ENCODE assay signal across 16 cellular contexts in genomic region chr21:32140212-32141008, GRCh38.
DNase-seq lines count a peak whose midpoint lies in the region; ATAC-seq, FAIRE-seq and TF ChIP-seq lines count a peak whose summit lies in the region.
"Had no signal": no experiment of that assay in that cellular context is flagged by ENCODE, and none has a peak within 500 bp of the region (broad histone marks: within the 10 kb centered on the region; RNA-seq: fewer than 3 reads in every experiment).

No MANE protein-coding gene starts in this region.

- H4K20me1 ChIP-seq in SK-N-SH (ENCODE audit: insufficient read depth), result no peaks in the 10 kb centered on the region

- H2AFZ ChIP-seq in SK-N-SH (ENCODE audit: low read depth), result no peak overlapping the region

- peaks cover 0 to 24% of the 10 kb centered on the region in 2 experiments; a peak in 1 of 4 replicates for H3K4me1 ChIP-seq in SK-N-SH (ENCODE audit: control insufficient read depth in 1 of 2, insufficient read depth in 2 of 2, low read depth in 1 of 2, low read length in 1 of 2)

- peak; percentile 22 for DNase-seq in SK-N-SH
- DNase-seq in SK-N-MC (ENCODE audit: low read depth, low spot score), result no peak
- DNase-seq in fibroblast of mammary gland (ENCODE audit: low read depth), result peak; percentile 54
- no peak for DNase-seq in urothelium cell line (ENCODE audit: low spot score)
- no peak for DNase-seq in NCI-H2227 (lab: John Stamatoyannopoulos, UW; ENCODE audit: unreplicated experiment)
- DNase-seq: DMS 273 treated with DMSO at 0.1 percent for 48 hours, HFFc6, NCI-H1436, NCI-H2029, NCI-H524 treated with DMSO at 0.1 percent for 48 hours, Right ventricle myocardium superior had no signal

- peak; percentile 59 for FAIRE-seq in urothelium cell line (lab: Jason Lieb, UNC)
- FAIRE-seq: H1, RCC 7860 had no signal

- H3K36me3 ChIP-seq in SK-N-SH (replicated peaks in 1 of 2; ENCODE audit: control insufficient read depth in 1 of 2, insufficient read depth in 2 of 2, low read length in 1 of 2), result no peaks in the 10 kb centered on the region
- no peaks in the 10 kb centered on the region for H3K36me3 ChIP-seq in SK-N-MC (ENCODE audit: insufficient read depth, low read length)

- no peak for TF ChIP-seq EP300 in SK-N-SH (IDR thresholded peaks at IDR 0.05; ENCODE audit: borderline replicate concordance in 1 of 2, low read depth in 1 of 2, low read length in 1 of 2)

- H3K79me2 ChIP-seq in SK-N-SH (ENCODE audit: insufficient read depth), result no peaks in the 10 kb centered on the region

- no peak for TF ChIP-seq RAD21 in SK-N-SH (IDR thresholded peaks at IDR 0.05; ENCODE audit: low read length)

- no peaks in the 10 kb centered on the region for H3K27me3 ChIP-seq in SK-N-SH (ENCODE audit: insufficient read depth)

- ATAC-seq in SK-N-SH treated with all-trans-retinoic acid at 6 μM for 48 hours (no peak; the same call in 2 of the 3 replicates), HG02571 (IDR thresholded peaks at IDR 0.05; ENCODE audit: unreplicated experiment) (no peak), HG02973 (IDR thresholded peaks at IDR 0.05; ENCODE audit: unreplicated experiment) (no peak)

- H3K9me2 ChIP-seq in SK-N-SH, result no peaks in the 10 kb centered on the region

- TF ChIP-seq CTCF in SK-N-SH (IDR thresholded peaks at IDR 0.05), result no peak
- no peak for TF ChIP-seq CTCF in fibroblast of mammary gland (conservative IDR thresholded peaks at IDR 0.05; ENCODE audit: control insufficient read depth, insufficient read depth, low read depth, low read length)

- H3K4me3 ChIP-seq in SK-N-SH (ENCODE audit: low read depth in 2 of 2, low read length in 1 of 2) (no peak overlapping the region), SK-N-MC (no peak overlapping the region), fibroblast of mammary gland (ENCODE audit: control insufficient read depth, low read depth, low read length) (no peak overlapping the region)

- POLR2A ChIA-PET in SK-N-SH (lab: Yijun Ruan, JAX), result no interaction called here

- 57% methylated on average over 10 of the region's 11 CpGs for WGBS in SK-N-SH (ENCODE audit: low lambda C conversion rate)

- CTCF ChIA-PET in SK-N-SH (lab: Yijun Ruan, JAX), result interaction anchor here (1.0 to 1.1 kb wide), 2 partner anchors 64 to 117 kb away, joined by 3 read pairs; no protein-coding TSS in a partner anchor

- H3K9ac ChIP-seq in SK-N-SH (no peak overlapping the region), SK-N-MC (ENCODE audit: insufficient read length) (no peak overlapping the region)

- no peak overlapping the region for H3K4me2 ChIP-seq in SK-N-SH

- H3K9me3 ChIP-seq in SK-N-SH, result no peaks in the 10 kb centered on the region
- H3K9me3 ChIP-seq in SK-N-MC (ENCODE audit: low read depth, low read length), result no peaks in the 10 kb centered on the region

- peak overlapping the region in 1 of 2 experiments; percentile 31; a peak in 1 of 4 replicates for H3K27ac ChIP-seq in SK-N-SH (ENCODE audit: low read depth in 2 of 2, low read length in 1 of 2)
- peak overlapping the region; percentile 48; the same call in 1 of the 2 replicates for H3K27ac ChIP-seq in SK-N-MC

- no peaks in the 10 kb centered on the region for H3F3A ChIP-seq in SK-N-SH (replicated peaks; ENCODE audit: insufficient read depth)

TF ChIP-seq in SK-N-SH, 30 proteins besides CTCF, POLR2A, EP300 and RAD21:
- no peak for TF ChIP-seq MEF2A (IDR thresholded peaks at IDR 0.05; ENCODE audit: borderline replicate concordance, low read depth)

TF ChIP-seq in SK-N-SH treated with all-trans-retinoic acid at 6 μM for 48 hours, 23 proteins besides CTCF, POLR2A, EP300 and RAD21:
- no peak for TF ChIP-seq ZNF70 (CRISPR knock-in tag; IDR thresholded peaks at IDR 0.05)
- TF ChIP-seq SNAI2 (CRISPR knock-in tag; IDR thresholded peaks at IDR 0.05), result no peak
- no peak for TF ChIP-seq CSDC2 (CRISPR knock-in tag; IDR thresholded peaks at IDR 0.05)

Comparison
In these comparisons a context has a peak if more than half of its experiments do, and no peak if none do; other contexts are left out.
1. DNase-seq: peak in SK-N-SH (single experiment) and fibroblast of mammary gland (single experiment); none in SK-N-MC (single experiment), urothelium cell line (single experiment) and NCI-H2227 (single experiment).